ENCODE assay signal across 14 cellular contexts in the genomic region with DNA sequence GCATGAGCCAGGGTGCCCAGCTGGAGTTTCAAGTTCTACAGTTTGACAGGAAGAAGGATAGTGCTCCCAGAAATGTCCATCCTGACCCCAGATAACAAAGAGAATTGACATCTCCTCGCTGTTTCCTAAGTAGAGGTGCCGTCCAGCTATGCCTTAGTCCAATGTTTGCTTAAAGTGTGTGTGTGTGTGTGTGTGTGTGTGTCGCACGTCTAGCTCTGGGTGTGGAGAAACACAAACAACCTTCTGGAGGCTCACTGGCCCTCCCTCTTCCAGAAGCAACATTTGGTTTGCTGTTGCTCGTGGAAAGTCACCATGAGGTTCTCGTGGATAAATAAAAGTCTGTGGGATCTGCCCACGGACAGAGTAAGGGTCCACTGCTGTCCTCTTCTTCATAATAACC. TPM values are rescaled to one million over a fixed set of nuclear protein-coding genes. Genes with fewer than 3 reads are reported as not detected.
A peak's percentile ranks its signal among the peaks of the same experiment; 100 is the strongest.
DNase-seq lines count a peak whose midpoint lies in the region; ATAC-seq and TF ChIP-seq lines count a peak whose summit lies in the region.
"Had no signal": no experiment of that assay in that cellular context is flagged by ENCODE, and none has a peak within 500 bp of the region (broad histone marks: within the 10 kb centered on the region; RNA-seq: fewer than 3 reads in every experiment).

No MANE protein-coding gene starts in this region.

- H3K27me3 Mint-ChIP-seq in activated CD8-positive, alpha-beta T cell treated with anti-CD3 and anti-CD28 coated beads, Interleukin-2, amount 10 ng/mL, durations not matched to agents 7 days and 5 days (ENCODE audit: low read depth), result peaks cover 9% of the 10 kb centered on the region
- H3K27me3 Mint-ChIP-seq: activated B cell treated with CpG ODN at 0.5 μM for 24 hours, progenitor cell of endocrine pancreas had no signal

- no peak for TF ChIP-seq EP300 in sigmoid colon (IDR thresholded peaks at IDR 0.05)

- DNase-seq in body of pancreas, result no peak
- no peak for DNase-seq in right atrium auricular region (ENCODE audit: low spot score)
- no peak for DNase-seq in sigmoid colon
- no peak for DNase-seq in activated CD8-positive, alpha-beta T cell treated with anti-CD3 and anti-CD28 coated beads, Interleukin-2, amount 10 ng/mL, durations not matched to agents 7 days and 5 days
- DNase-seq in epidermal melanocyte (ENCODE audit: insufficient read length, low spot score), result no peak
- DNase-seq: activated B cell treated with CpG ODN at 0.5 μM for 24 hours; activated naive CD8-positive, alpha-beta T cell treated with anti-CD3 and anti-CD28 coated beads, Interleukin-2, amount 10 ng/mL, durations not matched to agents 7 days and 5 days; effector CD4-positive, alpha-beta T cell; NCI-H187 treated with DMSO at 0.1 percent for 48 hours had no signal

- H3K27ac Mint-ChIP-seq in activated CD8-positive, alpha-beta T cell treated with anti-CD3 and anti-CD28 coated beads, Interleukin-2, amount 10 ng/mL, durations not matched to agents 7 days and 5 days, result no peak overlapping the region
- H3K27ac Mint-ChIP-seq: activated B cell treated with CpG ODN at 0.5 μM for 24 hours; activated naive CD8-positive, alpha-beta T cell treated with anti-CD3 and anti-CD28 coated beads, Interleukin-2, amount 10 ng/mL, durations not matched to agents 7 days and 5 days had no signal

- H3K27ac ChIP-seq in ACC112 (ENCODE audit: low read depth, low read length) (peak overlapping the region; percentile 72), body of pancreas (peak overlapping the region in 3 of 4 donors; percentile 21 to 69 (median 25)), right atrium auricular region (peak overlapping the region; percentile 90 to 96), sigmoid colon (peak overlapping the region; percentile 73 to 80 (median 78))
- H3K27ac ChIP-seq: KMS-11 had no signal

- ATAC-seq in body of pancreas (no peak), GM19395 (IDR thresholded peaks at IDR 0.05; ENCODE audit: unreplicated experiment) (no peak), GM21576 (IDR thresholded peaks at IDR 0.05; ENCODE audit: unreplicated experiment) (no peak)
- ATAC-seq in activated CD8-positive, alpha-beta T cell treated with anti-CD3 and anti-CD28 coated beads, Interleukin-2, amount 10 ng/mL, durations not matched to agents 7 days and 5 days, result no peak

- H3K36me3 ChIP-seq in ACC112 (ENCODE audit: insufficient read depth, low read length) (no peaks in the 10 kb centered on the region), body of pancreas (replicated peaks in 1 of 2; ENCODE audit: insufficient read depth in 1 of 2, low read depth in 2 of 2) (no peaks in the 10 kb centered on the region), right atrium auricular region (no peaks in the 10 kb centered on the region), sigmoid colon (no peaks in the 10 kb centered on the region)

- POLR2A ChIA-PET in activated CD8-positive, alpha-beta T cell treated with anti-CD3 and anti-CD28 coated beads, Interleukin-2, amount 10 ng/mL, durations not matched to agents 7 days and 5 days (lab: Charles Lee), result no interaction called here

- H3K79me2 ChIP-seq in ACC112 (ENCODE audit: control insufficient read depth, insufficient read depth, low read length, unreplicated experiment), result peaks cover 12% of the 10 kb centered on the region

- 78 to 93% methylated on average over 4 to 7 of the region's 7 CpGs for WGBS in body of pancreas, 2 donors
- 56 to 63% methylated on average over 7 of the region's 7 CpGs for WGBS in sigmoid colon, 2 donors

- peaks cover 22% of the 10 kb centered on the region for H3K4me1 ChIP-seq in ACC112 (ENCODE audit: control insufficient read depth, insufficient read depth, low read length, unreplicated experiment)
- H3K4me1 ChIP-seq in body of pancreas, result no peaks in the 10 kb centered on the region
- H3K4me1 ChIP-seq in right atrium auricular region, result peaks cover 0 to 90% of the 10 kb centered on the region in 2 donors
- peaks cover 0 to 53% (median 30%) of the 10 kb centered on the region in 4 donors for H3K4me1 ChIP-seq in sigmoid colon

- H3K4me3 Mint-ChIP-seq in activated CD8-positive, alpha-beta T cell treated with anti-CD3 and anti-CD28 coated beads, Interleukin-2, amount 10 ng/mL, durations not matched to agents 7 days and 5 days, result no peak overlapping the region
- H3K4me3 Mint-ChIP-seq: activated B cell treated with CpG ODN at 0.5 μM for 24 hours; activated naive CD8-positive, alpha-beta T cell treated with anti-CD3 and anti-CD28 coated beads, Interleukin-2, amount 10 ng/mL, durations not matched to agents 7 days and 5 days had no signal

- peaks cover 3% of the 10 kb centered on the region for H3K4me1 Mint-ChIP-seq in activated CD8-positive, alpha-beta T cell treated with anti-CD3 and anti-CD28 coated beads, Interleukin-2, amount 10 ng/mL, durations not matched to agents 7 days and 5 days (ENCODE audit: low read depth)

- CTCF ChIA-PET in activated CD8-positive, alpha-beta T cell treated with anti-CD3 and anti-CD28 coated beads, Interleukin-2, amount 10 ng/mL, durations not matched to agents 7 days and 5 days (lab: Charles Lee), result no interaction called here

- H3K9me3 Mint-ChIP-seq in activated CD8-positive, alpha-beta T cell treated with anti-CD3 and anti-CD28 coated beads, Interleukin-2, amount 10 ng/mL, durations not matched to agents 7 days and 5 days (ENCODE audit: insufficient read depth), result peaks cover 3% of the 10 kb centered on the region

- TF ChIP-seq POLR2A in body of pancreas (IDR thresholded peaks at IDR 0.05) (no peak), sigmoid colon (IDR thresholded peaks at IDR 0.05) (no peak)

- no peaks in the 10 kb centered on the region for H3K27me3 ChIP-seq in ACC112 (ENCODE audit: insufficient read depth, low read length)
- H3K27me3 ChIP-seq in body of pancreas, result no peaks in the 10 kb centered on the region
- H3K27me3 ChIP-seq in right atrium auricular region, result no peaks in the 10 kb centered on the region
- no peaks in the 10 kb centered on the region for H3K27me3 ChIP-seq in sigmoid colon

- no peaks in the 10 kb centered on the region for H3K36me3 Mint-ChIP-seq in activated CD8-positive, alpha-beta T cell treated with anti-CD3 and anti-CD28 coated beads, Interleukin-2, amount 10 ng/mL, durations not matched to agents 7 days and 5 days (ENCODE audit: low read depth)
- H3K36me3 Mint-ChIP-seq: activated naive CD8-positive, alpha-beta T cell treated with anti-CD3 and anti-CD28 coated beads, Interleukin-2, amount 10 ng/mL, durations not matched to agents 7 days and 5 days had no signal

- peak overlapping the region; percentile 64 for H3K4me3 ChIP-seq in ACC112 (ENCODE audit: low read depth, low read length)
- no peak overlapping the region for H3K4me3 ChIP-seq in body of pancreas
- peak overlapping the region in 1 of 2 donors; percentile 30 for H3K4me3 ChIP-seq in right atrium auricular region
- H3K4me3 ChIP-seq in sigmoid colon, result no peak overlapping the region

- H2AFZ ChIP-seq in ACC112 (ENCODE audit: low read length, unreplicated experiment), result peak overlapping the region; percentile 53

- TF ChIP-seq CTCF in body of pancreas (IDR thresholded peaks at IDR 0.05), result no peak
- TF ChIP-seq CTCF in right atrium auricular region (IDR thresholded peaks at IDR 0.05), result no peak
- no peak for TF ChIP-seq CTCF in sigmoid colon (IDR thresholded peaks at IDR 0.05)

- intact Hi-C loops in body of pancreas (cut with DNase I) (no loop called here), sigmoid colon (cut with DNase I) (no loop called here)

- H3K9me3 ChIP-seq in body of pancreas (peaks cover 0 to 8% (median 0%) of the 10 kb centered on the region in 3 donors), right atrium auricular region (peaks cover 0 to 11% of the 10 kb centered on the region in 2 donors), sigmoid colon (no peaks in the 10 kb centered on the region)

RNA-seq across cellular contexts. Expression of gene EMP2, which starts 22.1 kb away (rescaled TPM):
- total RNA-seq in body of pancreas (10 to 100 TPM in 1 of 2 donors, 1 to 10 TPM in 1; 8.6 to 17.9 TPM), right atrium auricular region (10 to 100 TPM; 40.3 to 66.8 TPM), sigmoid colon (10 to 100 TPM; 38.3 to 57.3 (median 42.8) TPM)
- 10 to 100 TPM in 2 of 3 donors, 1 to 10 TPM in 1; 7.2 to 49.5 (median 10.6) TPM for polyA plus RNA-seq in sigmoid colon
- total RNA-seq in activated CD8-positive, alpha-beta T cell treated with anti-CD3 and anti-CD28 coated beads, Interleukin-2, amount 10 ng/mL, durations not matched to agents 7 days and 5 days, result not detected
- total RNA-seq: activated B cell treated with CpG ODN at 0.5 μM for 24 hours; activated naive CD8-positive, alpha-beta T cell treated with anti-CD3 and anti-CD28 coated beads, Interleukin-2, amount 10 ng/mL, durations not matched to agents 7 days and 5 days had no signal

Comparison
In these comparisons a context has a peak if more than half of its experiments do, and no peak if none do; other contexts are left out.
1. H3K27ac ChIP-seq: peak in every context shown above with its lines; median percentile 93 in right atrium auricular region; 78 in sigmoid colon; 72 in ACC112; 25 in body of pancreas.
2. RNA of gene EMP2, which starts 22.1 kb away (total RNA-seq): 40.3 to 66.8 TPM in right atrium auricular region, 38.3 to 57.3 TPM in sigmoid colon and 8.6 to 17.9 TPM in body of pancreas; not detected in activated CD8-positive, alpha-beta T cell treated with anti-CD3 and anti-CD28 coated beads, Interleukin-2, amount 10 ng/mL, durations not matched to agents 7 days and 5 days; every median in the first group is over 4 times any median in the second.